In genomic region chr10:112973805-112974204, GRCh38 we compare ENCODE assay signal across 25 cellular contexts. TPM values are rescaled to one million over a fixed set of nuclear protein-coding genes. Genes with fewer than 3 reads are reported as not detected.
A peak's percentile ranks its signal among the peaks of the same experiment; 100 is the strongest.
DNase-seq lines count a peak whose midpoint lies in the region; ATAC-seq, FAIRE-seq and TF ChIP-seq lines count a peak whose summit lies in the region.
"Had no signal": no experiment of that assay in that cellular context is flagged by ENCODE, and none has a peak within 500 bp of the region (broad histone marks: within the 10 kb centered on the region; RNA-seq: fewer than 3 reads in every experiment).

No MANE protein-coding gene starts in this region.

- H2BK12ac ChIP-seq in mesenchymal stem cell (ENCODE audit: low read length in 2 of 2), result no peak overlapping the region

- POLR2A ChIA-PET in A549 (lab: Yijun Ruan, JAX) (no interaction called here), RWPE1 (lab: Yijun Ruan, JAX; ENCODE audit: low non-redundant PET) (interaction anchor here (0.5 kb wide), 1 partner anchor 39 kb away, joined by 3 read pairs; no protein-coding TSS in a partner anchor)

- no peak overlapping the region for H4K8ac ChIP-seq in mesenchymal stem cell (ENCODE audit: low read length)

- H3K4me1 ChIP-seq in A549 (peaks cover 20% of the 10 kb centered on the region), GM23338 (ENCODE audit: insufficient read depth) (peaks cover 52% of the 10 kb centered on the region), mesenchymal stem cell (ENCODE audit: control insufficient read depth, insufficient read depth, low read depth, low read length) (peaks cover 11% of the 10 kb centered on the region)
- H3K4me1 ChIP-seq: Peyer's patch had no signal

- DNase-seq in A549 (ENCODE audit: low read depth in 1 of 2, low spot score in 1 of 2), result no peak
- no peak for DNase-seq in GM23338 (ENCODE audit: low spot score)
- DNase-seq in RWPE1 (ENCODE audit: low spot score), result no peak
- no peak for DNase-seq in mesenchymal stem cell
- DNase-seq in NCI-H2029 treated with DMSO at 0.1 percent for 48 hours (lab: John Stamatoyannopoulos, UW), result no peak
- no peak for DNase-seq in Kasumi-1 (lab: John Stamatoyannopoulos, UW)
- no peak for DNase-seq in mucosa of gallbladder (ENCODE audit: low spot score)
- DNase-seq: C1 segment of cervical spinal cord; CD4-positive, alpha-beta memory T cell; COR-L47; DMS79 treated with DMSO at 0.1 percent for 48 hours; GF-D8; MG63; NCI-H1105 treated with DMSO at 0.1 percent for 48 hours; NCI-H146; NCI-H1930; NCI-H446; NCI-H526; NCI-H82; Peyer's patch; SIG-M5 had no signal

- peaks cover 20% of the 10 kb centered on the region; the same call in 1 of the 2 replicates for H3F3A ChIP-seq in GM23338 (replicated peaks; ENCODE audit: low read depth)

- TF ChIP-seq EP300 in A549 (IDR thresholded peaks at IDR 0.05), result no peak

- peaks cover 27% of the 10 kb centered on the region for H3K36me3 ChIP-seq in GM23338 (ENCODE audit: insufficient read depth)
- H3K36me3 ChIP-seq in mesenchymal stem cell (ENCODE audit: control insufficient read depth in 1 of 2, insufficient read depth in 2 of 2, low read depth in 1 of 2, low read length in 2 of 2), result peaks cover 16 to 40% of the 10 kb centered on the region in 2 experiments

- peaks cover 5% of the 10 kb centered on the region for H3K27me3 Mint-ChIP-seq in GM23338 (ENCODE audit: insufficient read depth, low read depth, poor library complexity)

- FAIRE-seq in A549 (lab: Jason Lieb, UNC), result no peak
- FAIRE-seq: GM12891, H1, K562 had no signal

- H2AK5ac ChIP-seq in mesenchymal stem cell (ENCODE audit: low read length, severe bottlenecking), result no peak overlapping the region

- peak; percentile 30 to 55; a peak in 2 of 6 replicates for ATAC-seq in A549
- ATAC-seq in GM23338, result no peak
- ATAC-seq: K562 had no signal

- H3K27ac ChIP-seq in A549 (no peak overlapping the region), GM23338 (ENCODE audit: low read depth) (no peak overlapping the region), RWPE1 (0 out of 2 replicates have a peak overlapping the region, but pooled peaks have one; percentile 3), mesenchymal stem cell (ENCODE audit: low read length, poor library complexity, severe bottlenecking) (no peak overlapping the region)
- H3K27ac ChIP-seq: Peyer's patch, SK-N-MC had no signal

- no peak overlapping the region for H2BK120ac ChIP-seq in mesenchymal stem cell (ENCODE audit: low read depth, low read length)

- no peak for TF ChIP-seq RAD21 in A549 (conservative IDR thresholded peaks at IDR 0.05 in 1 of 2, IDR thresholded peaks at IDR 0.05 in 1 of 2)

- H3K4me1 Mint-ChIP-seq in GM23338, result peaks cover 49% of the 10 kb centered on the region
- H3K4me1 Mint-ChIP-seq: CD4-positive, alpha-beta memory T cell had no signal

- no peak overlapping the region for H2BK5ac ChIP-seq in mesenchymal stem cell (ENCODE audit: low read depth, low read length, poor library complexity, severe bottlenecking)

- H3K9ac ChIP-seq in mesenchymal stem cell (ENCODE audit: low read length), result no peak overlapping the region

- H3K14ac ChIP-seq in mesenchymal stem cell (ENCODE audit: low read length in 2 of 2), result no peak overlapping the region

- H3K9me3 ChIP-seq in A549 (no peaks in the 10 kb centered on the region), mesenchymal stem cell (ENCODE audit: control insufficient read depth, low read length) (no peaks in the 10 kb centered on the region)
- H3K9me3 ChIP-seq: MG63, Peyer's patch had no signal

- H3K4me2 ChIP-seq in A549 (no peak overlapping the region), GM23338 (no peak overlapping the region), mesenchymal stem cell (ENCODE audit: low read length, poor library complexity, severe bottlenecking) (no peak overlapping the region)

- 92% methylated on average over 5 of the region's 5 CpGs for WGBS in A549 (ENCODE audit: missing lambda C conversion rate)
- WGBS in mesenchymal stem cell, result 100% methylated on average over 3 of the region's 5 CpGs

- no peak for TF ChIP-seq CTCF in A549 (IDR thresholded peaks at IDR 0.05)
- TF ChIP-seq CTCF in GM23338 (conservative IDR thresholded peaks at IDR 0.05; ENCODE audit: low read depth in 2 of 2), result peak; percentile 5 to 21; a peak in 1 of 4 replicates
- no peak for TF ChIP-seq CTCF in RWPE1 (conservative IDR thresholded peaks at IDR 0.05; ENCODE audit: low read depth)

- peaks cover 7% of the 10 kb centered on the region for H3K79me1 ChIP-seq in mesenchymal stem cell (replicated peaks; ENCODE audit: low read length, poor library complexity, severe bottlenecking)

- H2AFZ ChIP-seq in GM23338 (no peak overlapping the region), mesenchymal stem cell (ENCODE audit: low read depth, low read length) (no peak overlapping the region)

- H3K27me3 ChIP-seq in GM23338 (ENCODE audit: insufficient read depth) (no peaks in the 10 kb centered on the region), mesenchymal stem cell (ENCODE audit: control insufficient read depth in 1 of 2, insufficient read depth in 1 of 2, low read length in 2 of 2) (no peaks in the 10 kb centered on the region)
- H3K27me3 ChIP-seq: MG63, Peyer's patch had no signal

- CTCF ChIA-PET in A549 (lab: Yijun Ruan, JAX) (interaction anchor here (1.2 to 1.7 kb wide), 2 partner anchors 18 to 64 kb away, joined by 3 to 6 read pairs; no protein-coding TSS in a partner anchor), RWPE1 (lab: Yijun Ruan, JAX) (interaction anchor here (0.6 kb wide), 1 partner anchor 8 kb away, joined by 3 read pairs; no protein-coding TSS in a partner anchor)

- no peak for TF ChIP-seq POLR2A in A549 (IDR thresholded peaks at IDR 0.05; ENCODE audit: low read length)

- no peak overlapping the region for H3K27ac Mint-ChIP-seq in GM23338
- H3K27ac Mint-ChIP-seq: CD4-positive, alpha-beta memory T cell had no signal

- peaks cover 100% of the 10 kb centered on the region for H3K79me2 ChIP-seq in GM23338 (replicated peaks; ENCODE audit: insufficient read depth)

- peak overlapping the region; percentile 15 for H4K91ac ChIP-seq in mesenchymal stem cell (ENCODE audit: low read length)

- peaks cover 68% of the 10 kb centered on the region for H3K36me3 Mint-ChIP-seq in GM23338 (ENCODE audit: low read depth)

- peaks cover 94% of the 10 kb centered on the region for H4K20me1 ChIP-seq in GM23338 (replicated peaks; ENCODE audit: insufficient read depth)

- H3K4me3 Mint-ChIP-seq in GM23338, result no peak overlapping the region
- H3K4me3 Mint-ChIP-seq: CD4-positive, alpha-beta memory T cell had no signal

- no peaks in the 10 kb centered on the region for H3K9me2 ChIP-seq in GM23338 (ENCODE audit: insufficient read depth)

- no peaks in the 10 kb centered on the region for H3K9me3 Mint-ChIP-seq in GM23338
- H3K9me3 Mint-ChIP-seq: CD4-positive, alpha-beta memory T cell had no signal

- no peak overlapping the region for H3K4me3 ChIP-seq in A549
- no peak overlapping the region for H3K4me3 ChIP-seq in GM23338
- H3K4me3 ChIP-seq in mesenchymal stem cell (ENCODE audit: insufficient read depth in 1 of 2, low read depth in 1 of 2, low read length in 2 of 2), result no peak overlapping the region
- H3K4me3 ChIP-seq: K562, MG63, Peyer's patch, SK-N-MC had no signal

- H2BK15ac ChIP-seq in mesenchymal stem cell (ENCODE audit: low read depth, poor library complexity, severe bottlenecking), result no peak overlapping the region

- H3K23ac ChIP-seq in mesenchymal stem cell (ENCODE audit: low read length in 2 of 2), result no peak overlapping the region

- no peak overlapping the region for H3K18ac ChIP-seq in mesenchymal stem cell (ENCODE audit: low read depth in 1 of 2, low read length in 2 of 2)

- H3K4ac ChIP-seq in mesenchymal stem cell (ENCODE audit: low read depth in 1 of 2, low read length in 2 of 2), result no peak overlapping the region

TF ChIP-seq in A549, 52 proteins besides CTCF, POLR2A, EP300 and RAD21 (continues in another document):
- TF ChIP-seq EHMT2 (IDR thresholded peaks at IDR 0.05; ENCODE audit: low read depth) (no peak), GATA3 (IDR thresholded peaks at IDR 0.05; ENCODE audit: borderline replicate concordance) (no peak), CBX2 (IDR thresholded peaks at IDR 0.05; ENCODE audit: borderline replicate concordance, low read depth) (no peak), ZFP36 (IDR thresholded peaks at IDR 0.05; ENCODE audit: borderline replicate concordance, partially characterized antibody) (no peak)

TF ChIP-seq in GM23338, 12 proteins besides CTCF, POLR2A, EP300 and RAD21 (continues in another document):
- TF ChIP-seq ETS1 (IDR thresholded peaks at IDR 0.05), result no peak
- no peak for TF ChIP-seq POLR2AphosphoS5 (IDR thresholded peaks at IDR 0.05; ENCODE audit: low read depth)
- TF ChIP-seq ZNF114 (CRISPR knock-in tag; IDR thresholded peaks at IDR 0.05), result no peak

RNA-seq across cellular contexts. Expression of gene TCF7L2, which starts 23.8 kb away (rescaled TPM):
- polyA plus RNA-seq in A549 (2011; rRNA removed), result 11.3 and 15.8 TPM in 2 replicates
- polyA plus RNA-seq in A549 (2012; cell fraction: cytosol; rRNA removed), result 25.6 and 26.7 TPM in 2 replicates
- 54.2 and 56.7 TPM in 2 replicates for polyA plus RNA-seq in A549 (2012; cell fraction: nucleus; rRNA removed)
- polyA plus RNA-seq in A549 (2017; fragmentation: RNase III; extraction: RNeasy Plus Mini Kit Qiagen cat#74134 plus additional on column Dnase treatment), result 14.4 to 16.5 TPM (median 14.5 TPM) in 3 replicates
- 30.2 and 36.0 TPM in 2 replicates for polyA minus RNA-seq in A549 (2011; rRNA and poly(A)+ RNA removed)
- 27.0 and 32.2 TPM in 2 replicates for total RNA-seq in GM23338 (2014; rRNA removed; shearing (Covaris generic))
- polyA plus RNA-seq in GM23338 (2016; fragmentation: Nextera tagmentation; extraction: Ambion mirVana), result 80.8 and 89.7 TPM in 2 replicates
- 35.0 TPM for polyA plus RNA-seq in mesenchymal stem cell (2013, experiment 1 of 2)
- 36.7 TPM for polyA plus RNA-seq in mesenchymal stem cell (2013, experiment 2 of 2)
- total RNA-seq in mucosa of gallbladder, result 35.3 TPM

Comparison
In these comparisons a context has a peak if more than half of its experiments do, and no peak if none do; other contexts are left out.
1. CTCF ChIP-seq: peak in GM23338 (2 of 2); none in A549 (single experiment) and RWPE1 (single experiment).